11 cellular contexts compared by ENCODE assay signal in the genomic region with DNA sequence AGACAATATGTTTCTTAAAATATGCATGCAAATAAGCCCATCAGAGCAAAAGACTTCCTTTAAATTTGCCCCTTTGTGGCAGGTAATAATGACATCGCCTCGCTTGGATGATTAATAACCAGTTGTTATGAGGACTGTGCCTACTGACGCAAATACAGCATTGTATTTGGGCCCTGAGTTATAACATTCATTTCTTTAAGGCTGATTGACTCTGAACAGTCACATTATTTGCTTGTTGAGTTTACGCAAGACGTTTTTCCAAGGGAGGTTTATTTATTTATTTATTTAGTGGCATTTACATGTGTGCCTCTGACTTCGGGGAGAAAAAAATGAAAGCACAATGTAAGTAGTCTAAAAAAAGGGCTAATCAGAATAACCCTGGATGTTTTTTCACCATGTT.
DNase-seq lines count a peak whose midpoint lies in the region; ATAC-seq and TF ChIP-seq lines count a peak whose summit lies in the region.
"Had no signal": no experiment of that assay in that cellular context is flagged by ENCODE, and none has a peak within 500 bp of the region (broad histone marks: within the 10 kb centered on the region; RNA-seq: fewer than 3 reads in every experiment).

No MANE protein-coding gene starts in this region.

- in situ Hi-C loops in Caki2 (cut with HindIII; ENCODE audit: low pct_unique_long_range_greater_than_20kb, low sequenced_read_pairs) = no loop called here

- H3K27me3 Mint-ChIP-seq in naive B cell (no peaks in the 10 kb centered on the region), T-cell (no peaks in the 10 kb centered on the region)
- H3K27me3 Mint-ChIP-seq: naive thymus-derived CD4-positive, alpha-beta T cell had no signal

- H3K4me1 Mint-ChIP-seq in naive B cell (peaks cover 15 to 21% (median 18%) of the 10 kb centered on the region in 3 donors), T-cell (peaks cover 3 to 8% (median 6%) of the 10 kb centered on the region in 3 donors)

- no peaks in the 10 kb centered on the region for H3K36me3 Mint-ChIP-seq in naive B cell
- H3K36me3 Mint-ChIP-seq in T-cell = no peaks in the 10 kb centered on the region
- H3K36me3 Mint-ChIP-seq: naive thymus-derived CD4-positive, alpha-beta T cell had no signal

- DNase-seq in Caki2 (ENCODE audit: low read depth) (peak; percentile 48), NCI-H1417 (lab: John Stamatoyannopoulos, UW) (peak in 2 of 3 experiments; percentile 69 to 92), cardiac fibroblast (ENCODE audit: low read depth in 2 of 2) (peak; percentile 62 to 89), naive B cell (peak; percentile 3), T-cell (no peak)
- no peak for DNase-seq in stimulated activated CD4-positive, alpha-beta T cell treated with anti-CD3 and anti-CD28 coated beads, Interleukin-4, amount 100 ng/mL, for 24 hours
- DNase-seq: activated effector memory CD4-positive, alpha-beta T cell treated with anti-CD3 and anti-CD28 coated beads, Interleukin-2, amount 50 U/mL, for 16 hours; MV-4-11; naive thymus-derived CD4-positive, alpha-beta T cell had no signal

- H3K27ac Mint-ChIP-seq in naive B cell = peak overlapping the region in 2 of 6 donors; percentile 1 to 49
- no peak overlapping the region for H3K27ac Mint-ChIP-seq in T-cell

- POLR2A ChIA-PET in T-cell (lab: Charles Lee) = no interaction called here

- ATAC-seq in naive B cell (ENCODE audit: low read depth in 2 of 2) = peak; percentile 84 to 89
- ATAC-seq in T-cell (replicated peaks in 1 of 4) = no peak
- no peak for ATAC-seq in GM21786 (IDR thresholded peaks at IDR 0.05; ENCODE audit: unreplicated experiment)
- ATAC-seq in GM18861 (IDR thresholded peaks at IDR 0.05; ENCODE audit: unreplicated experiment) = no peak
- ATAC-seq: naive thymus-derived CD4-positive, alpha-beta T cell had no signal

- TF ChIP-seq CTCF in cardiac fibroblast (IDR thresholded peaks at IDR 0.05; ENCODE audit: low read depth, low read length) = no peak

- H3K9me3 Mint-ChIP-seq in naive B cell (no peaks in the 10 kb centered on the region), T-cell (no peaks in the 10 kb centered on the region)

- peak overlapping the region in 6 of 8 donors; percentile 8 to 55 (median 34) for H3K4me3 Mint-ChIP-seq in naive B cell
- no peak overlapping the region for H3K4me3 Mint-ChIP-seq in T-cell

- H3K4me3 ChIP-seq in cardiac fibroblast (replicated peaks in 1 of 2; ENCODE audit: low read depth in 2 of 2, low read length in 2 of 2) = peak overlapping the region in 1 of 2 donors; percentile 32

- CTCF ChIA-PET in T-cell (lab: Charles Lee) = no interaction called here

Comparison
In these comparisons a context has a peak if more than half of its experiments do, and no peak if none do; other contexts are left out.
1. DNase-seq: peak in Caki2 (single experiment), NCI-H1417 (2 of 3), cardiac fibroblast (2 of 2) and naive B cell (single experiment); none in T-cell (0 of 34) and stimulated activated CD4-positive, alpha-beta T cell treated with anti-CD3 and anti-CD28 coated beads, Interleukin-4, amount 100 ng/mL, for 24 hours (single experiment).
2. ATAC-seq: peak in naive B cell (2 of 2); none in T-cell (0 of 4), GM21786 (single experiment) and GM18861 (single experiment).
3. H3K4me3 Mint-ChIP-seq: peak in naive B cell (6 of 8); none in T-cell (0 of 3).